Comparison of ENCODE assay signal across 8 cellular contexts in the genomic region with DNA sequence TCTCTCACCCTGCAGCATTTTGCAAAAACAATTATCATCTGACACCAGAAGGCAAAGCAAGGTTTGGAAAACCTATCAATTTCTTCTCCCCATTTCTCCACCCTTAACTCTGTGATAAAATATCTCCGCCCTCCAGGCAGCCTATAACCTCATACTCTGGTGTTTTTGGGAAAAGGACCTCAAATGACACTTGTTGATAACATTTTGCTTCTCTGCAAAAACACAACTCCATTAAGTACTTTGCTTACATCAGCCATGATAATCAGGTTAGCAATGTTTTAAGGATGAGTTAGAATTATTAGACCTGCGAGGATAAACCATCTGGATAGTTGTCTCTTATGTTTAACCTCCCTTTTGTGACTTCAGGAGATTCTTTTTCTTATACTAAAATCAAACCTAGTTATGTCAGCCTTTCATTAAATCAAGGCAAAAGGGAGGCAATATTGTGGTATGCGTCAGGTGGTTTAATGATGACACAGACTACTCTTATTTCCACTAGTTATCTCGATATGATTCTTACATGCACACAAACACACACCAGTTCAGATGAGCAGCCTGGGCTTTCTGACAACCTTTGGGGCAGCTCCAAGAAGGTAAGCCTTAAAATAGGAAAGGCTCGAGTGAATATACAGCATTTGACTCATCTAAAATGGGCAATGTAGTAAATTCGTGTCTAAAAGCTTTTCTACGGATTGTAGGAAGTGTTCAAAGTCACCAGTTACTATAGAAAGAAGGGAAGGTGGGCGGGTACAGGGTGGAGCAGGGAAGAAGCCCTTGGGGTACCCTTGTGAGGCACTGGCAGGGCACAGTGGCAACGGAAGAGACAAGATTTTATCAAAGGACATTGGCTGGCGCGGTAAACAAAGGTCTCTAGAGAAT. TPM values are rescaled to one million over a fixed set of nuclear protein-coding genes. Genes with fewer than 3 reads are reported as not detected.
A peak's percentile ranks its signal among the peaks of the same experiment; 100 is the strongest.
DNase-seq lines count a peak whose midpoint lies in the region; ATAC-seq and TF ChIP-seq lines count a peak whose summit lies in the region.

No MANE protein-coding gene starts in this region.

- POLR2A ChIA-PET in RWPE1 (lab: Yijun Ruan, JAX; ENCODE audit: low non-redundant PET), result no interaction called here

- H3K27ac ChIP-seq in RWPE1 (no peak overlapping the region), body of pancreas (peak overlapping the region in 1 of 4 donors; percentile 12)

- no peaks in the 10 kb centered on the region for H3K27me3 ChIP-seq in skeletal muscle satellite cell (ENCODE audit: control insufficient read depth, insufficient read depth, low read length)
- H3K27me3 ChIP-seq in body of pancreas, result no peaks in the 10 kb centered on the region

- no peak for ATAC-seq in body of pancreas

- H3K4me1 Mint-ChIP-seq in T-helper 2 cell treated with Interferon-gamma antibody and Interleukin-4, amounts not matched to agents 5 μg/mL and 100 μg/mL, for 36 hours (ENCODE audit: low read depth), result peaks cover 26% of the 10 kb centered on the region

- intact Hi-C loops in body of pancreas (cut with DNase I), result no loop called here

- H3K36me3 ChIP-seq in skeletal muscle satellite cell (ENCODE audit: insufficient read depth, low read length) (no peaks in the 10 kb centered on the region), body of pancreas (replicated peaks in 1 of 2; ENCODE audit: insufficient read depth in 1 of 2, low read depth in 2 of 2) (no peaks in the 10 kb centered on the region)

- TF ChIP-seq CTCF in GM12864 (IDR thresholded peaks at IDR 0.05; ENCODE audit: low read depth, low read length, missing control alignments), result no peak
- no peak for TF ChIP-seq CTCF in RWPE1 (conservative IDR thresholded peaks at IDR 0.05; ENCODE audit: low read depth)
- TF ChIP-seq CTCF in body of pancreas (IDR thresholded peaks at IDR 0.05), result no peak

- no peaks in the 10 kb centered on the region for H3K9me3 Mint-ChIP-seq in T-helper 2 cell treated with Interferon-gamma antibody and Interleukin-4, amounts not matched to agents 5 μg/mL and 100 μg/mL, for 36 hours

- DNase-seq in GM12864 (ENCODE audit: low read depth), result no peak
- peak; percentile 39 for DNase-seq in T-helper 2 cell treated with Interferon-gamma antibody and Interleukin-4, amounts not matched to agents 5 μg/mL and 100 μg/mL, for 36 hours (ENCODE audit: low spot score)
- DNase-seq in erythroblast (lab: John Stamatoyannopoulos, UW), result peak; percentile 79 to 86
- no peak for DNase-seq in RWPE1 (ENCODE audit: low spot score)
- DNase-seq in SK-N-DZ (ENCODE audit: low spot score), result no peak
- no peak for DNase-seq in body of pancreas
- no peak for DNase-seq in OCI-M2 (lab: John Stamatoyannopoulos, UW; ENCODE audit: unreplicated experiment)

- H3K4me1 ChIP-seq in skeletal muscle satellite cell (ENCODE audit: control insufficient read depth, insufficient read depth, low read length) (peaks cover 18% of the 10 kb centered on the region), body of pancreas (peaks cover 20% of the 10 kb centered on the region)

- H3K27me3 Mint-ChIP-seq in T-helper 2 cell treated with Interferon-gamma antibody and Interleukin-4, amounts not matched to agents 5 μg/mL and 100 μg/mL, for 36 hours (ENCODE audit: low read depth), result peaks cover 2% of the 10 kb centered on the region

- H3K4me3 Mint-ChIP-seq in T-helper 2 cell treated with Interferon-gamma antibody and Interleukin-4, amounts not matched to agents 5 μg/mL and 100 μg/mL, for 36 hours, result peak overlapping the region; percentile 95

- H3K4me2 ChIP-seq in skeletal muscle satellite cell (ENCODE audit: low read length), result peak overlapping the region; percentile 94

- peaks cover 5% of the 10 kb centered on the region for H3K36me3 Mint-ChIP-seq in T-helper 2 cell treated with Interferon-gamma antibody and Interleukin-4, amounts not matched to agents 5 μg/mL and 100 μg/mL, for 36 hours (ENCODE audit: low read depth)

- H3K4me3 ChIP-seq in GM12864 (ENCODE audit: low read depth, low read length) (peak overlapping the region; percentile 74), skeletal muscle satellite cell (ENCODE audit: low read length) (peak overlapping the region; percentile 87), body of pancreas (no peak overlapping the region)

- TF ChIP-seq POLR2A in erythroblast (IDR thresholded peaks at IDR 0.05; ENCODE audit: low read length) (peak; percentile 48), body of pancreas (IDR thresholded peaks at IDR 0.05) (no peak)

- H3K9ac ChIP-seq in skeletal muscle satellite cell (ENCODE audit: low read depth, low read length), result peak overlapping the region; percentile 79

- WGBS in body of pancreas, 2 donors, result 32 to 35% methylated on average over 11 of the region's 11 CpGs

- CTCF ChIA-PET in RWPE1 (lab: Yijun Ruan, JAX), result interaction anchor here (0.6 to 2.0 kb wide), 3 partner anchors 142 to 592 kb away, joined by 3 to 18 read pairs (median 3); no protein-coding TSS in a partner anchor

- no peaks in the 10 kb centered on the region for H3K9me3 ChIP-seq in skeletal muscle satellite cell (replicated peaks; ENCODE audit: low read length)
- H3K9me3 ChIP-seq in body of pancreas, result no peaks in the 10 kb centered on the region

- H3K27ac Mint-ChIP-seq in T-helper 2 cell treated with Interferon-gamma antibody and Interleukin-4, amounts not matched to agents 5 μg/mL and 100 μg/mL, for 36 hours, result peak overlapping the region; percentile 93

RNA-seq across cellular contexts. Expression of gene ANKH, which starts 2.1 kb away (rescaled TPM):
- total RNA-seq in skeletal muscle satellite cell (2012; rRNA removed), result 44.3 and 46.9 TPM in 2 replicates
- polyA plus RNA-seq in SK-N-DZ (2014; cell fraction: cytosol; rRNA removed), result 13.8 and 15.1 TPM in 2 replicates
- 9.4 and 12.3 TPM in 2 replicates for polyA plus RNA-seq in SK-N-DZ (2014; cell fraction: nucleus; rRNA removed)
- total RNA-seq in body of pancreas, result 10 to 100 TPM; 19.1 to 20.5 TPM

Comparison
In these comparisons a context has a peak if more than half of its experiments do, and no peak if none do; other contexts are left out.
1. DNase-seq: peak in T-helper 2 cell treated with Interferon-gamma antibody and Interleukin-4, amounts not matched to agents 5 μg/mL and 100 μg/mL, for 36 hours (single experiment) and erythroblast (2 of 2); none in GM12864 (single experiment), RWPE1 (single experiment), SK-N-DZ (single experiment), body of pancreas (0 of 4) and OCI-M2 (single experiment).
2. H3K4me3 ChIP-seq: peak in GM12864 (single experiment) and skeletal muscle satellite cell (single experiment); none in body of pancreas (0 of 2).